Comparison of ENCODE assay signal across 15 cellular contexts in the genomic region with DNA sequence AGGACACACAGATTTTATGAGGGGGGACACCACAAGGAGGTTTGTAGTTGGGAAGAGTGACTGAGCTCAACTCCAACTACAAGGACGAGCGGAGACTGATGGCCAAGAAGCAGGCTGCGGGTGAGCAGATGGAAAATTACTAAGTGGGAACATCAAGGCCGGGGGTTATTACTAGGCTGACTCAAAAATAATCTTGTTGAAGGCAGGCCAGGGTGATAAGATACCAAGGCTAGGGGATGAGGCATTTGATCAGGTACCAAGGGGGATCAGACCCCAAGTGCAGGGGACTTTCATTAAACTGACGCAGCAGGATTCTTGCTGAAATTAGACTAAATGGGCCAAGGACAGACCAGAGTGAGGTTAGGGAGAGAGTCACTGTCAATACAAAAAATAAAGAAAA.
DNase-seq lines count a peak whose midpoint lies in the region; ATAC-seq and TF ChIP-seq lines count a peak whose summit lies in the region.
"Had no signal": no experiment of that assay in that cellular context is flagged by ENCODE, and none has a peak within 500 bp of the region (broad histone marks: within the 10 kb centered on the region; RNA-seq: fewer than 3 reads in every experiment).

No MANE protein-coding gene starts in this region.

- no peaks in the 10 kb centered on the region for H3K36me3 Mint-ChIP-seq in osteocyte (ENCODE audit: unreplicated experiment)
- H3K36me3 Mint-ChIP-seq in activated CD4-positive, alpha-beta T cell treated with anti-CD3 and anti-CD28 coated beads, Interleukin-2, amount 10 ng/mL, durations not matched to agents 7 days and 5 days (ENCODE audit: low read depth) = no peaks in the 10 kb centered on the region
- H3K36me3 Mint-ChIP-seq: CD14-positive monocyte; CD8-positive, alpha-beta T cell had no signal

- ATAC-seq in GM18517 (IDR thresholded peaks at IDR 0.05; ENCODE audit: unreplicated experiment) (no peak), GM18511 (IDR thresholded peaks at IDR 0.05; ENCODE audit: unreplicated experiment) (no peak)
- ATAC-seq: CD8-positive, alpha-beta T cell had no signal

- H3K79me2 ChIP-seq in ACC112 (ENCODE audit: control insufficient read depth, insufficient read depth, low read length, unreplicated experiment) = no peaks in the 10 kb centered on the region

- H3K27ac Mint-ChIP-seq in osteocyte (ENCODE audit: unreplicated experiment) = peak overlapping the region; percentile 72
- H3K27ac Mint-ChIP-seq in activated CD4-positive, alpha-beta T cell treated with anti-CD3 and anti-CD28 coated beads, Interleukin-2, amount 10 ng/mL, durations not matched to agents 7 days and 5 days = no peak overlapping the region
- H3K27ac Mint-ChIP-seq: CD8-positive, alpha-beta T cell had no signal

- H3K27me3 Mint-ChIP-seq in osteocyte (ENCODE audit: unreplicated experiment) = no peaks in the 10 kb centered on the region
- no peaks in the 10 kb centered on the region for H3K27me3 Mint-ChIP-seq in activated CD4-positive, alpha-beta T cell treated with anti-CD3 and anti-CD28 coated beads, Interleukin-2, amount 10 ng/mL, durations not matched to agents 7 days and 5 days

- H3K36me3 ChIP-seq in ACC112 (ENCODE audit: insufficient read depth, low read length) (no peaks in the 10 kb centered on the region), adrenal gland (replicated peaks in 1 of 2) (no peaks in the 10 kb centered on the region), esophagus muscularis mucosa (no peaks in the 10 kb centered on the region)

- intact Hi-C loops in adrenal gland (cut with DNase I) (no loop called here), esophagus muscularis mucosa (cut with DNase I) (no loop called here)

- H3K27ac ChIP-seq in ACC112 (ENCODE audit: low read depth, low read length) (peak overlapping the region; percentile 97), adrenal gland (peak overlapping the region in 4 of 5 donors; percentile 51 to 93 (median 70)), esophagus muscularis mucosa (replicated peaks in 1 of 4) (no peak overlapping the region)

- H3K4me1 ChIP-seq in ACC112 (ENCODE audit: control insufficient read depth, insufficient read depth, low read length, unreplicated experiment) (peaks cover 26% of the 10 kb centered on the region), adrenal gland (replicated peaks in 1 of 2) (peaks cover 13 to 27% of the 10 kb centered on the region in 2 donors), esophagus muscularis mucosa (no peaks in the 10 kb centered on the region)

- TF ChIP-seq POLR2A in adrenal gland (IDR thresholded peaks at IDR 0.05) (peak in 1 of 2 donors; percentile 24), esophagus muscularis mucosa (IDR thresholded peaks at IDR 0.05; ENCODE audit: low read depth) (no peak)

- POLR2A ChIA-PET in activated CD4-positive, alpha-beta T cell treated with anti-CD3 and anti-CD28 coated beads, Interleukin-2, amount 10 ng/mL, durations not matched to agents 7 days and 5 days (lab: Charles Lee) = no interaction called here

- H3K9me3 ChIP-seq in adrenal gland (replicated peaks in 1 of 3) (no peaks in the 10 kb centered on the region), esophagus muscularis mucosa (no peaks in the 10 kb centered on the region)

- H3K27me3 ChIP-seq in ACC112 (ENCODE audit: insufficient read depth, low read length) = no peaks in the 10 kb centered on the region
- no peaks in the 10 kb centered on the region for H3K27me3 ChIP-seq in adrenal gland
- H3K27me3 ChIP-seq in esophagus muscularis mucosa = no peaks in the 10 kb centered on the region

- CTCF ChIA-PET in activated CD4-positive, alpha-beta T cell treated with anti-CD3 and anti-CD28 coated beads, Interleukin-2, amount 10 ng/mL, durations not matched to agents 7 days and 5 days (lab: Charles Lee) = no interaction called here

- no peak overlapping the region for H2AFZ ChIP-seq in ACC112 (ENCODE audit: low read length, unreplicated experiment)

- no peak overlapping the region for H3K4me3 Mint-ChIP-seq in osteocyte (ENCODE audit: unreplicated experiment)
- H3K4me3 Mint-ChIP-seq in activated CD4-positive, alpha-beta T cell treated with anti-CD3 and anti-CD28 coated beads, Interleukin-2, amount 10 ng/mL, durations not matched to agents 7 days and 5 days = no peak overlapping the region
- H3K4me3 Mint-ChIP-seq: CD14-positive monocyte; CD8-positive, alpha-beta T cell had no signal

- TF ChIP-seq CTCF in adrenal gland (IDR thresholded peaks at IDR 0.05) = no peak
- no peak for TF ChIP-seq CTCF in esophagus muscularis mucosa (IDR thresholded peaks at IDR 0.05)
- TF ChIP-seq CTCF in osteocyte (IDR thresholded peaks at IDR 0.05) = no peak

- WGBS in adrenal gland, 4 donors = 50 to 60% (median 54%) methylated on average over 5 of the region's 5 CpGs
- WGBS in esophagus muscularis mucosa = 90% methylated on average over 5 of the region's 5 CpGs

- DNase-seq in adrenal gland (peak; percentile 68 to 88 (median 76)), esophagus muscularis mucosa (ENCODE audit: extremely low spot score) (peak; percentile 26), osteocyte (ENCODE audit: extremely low spot score, unreplicated experiment) (no peak), NCI-H226 (no peak)
- DNase-seq in activated CD4-positive, alpha-beta T cell treated with anti-CD3 and anti-CD28 coated beads, Interleukin-2, amount 10 ng/mL, durations not matched to agents 7 days and 5 days = no peak
- DNase-seq: CD8-positive, alpha-beta T cell; COR-L47; DMS153; DND-41; GF-D8; H7 had no signal

- H3K9me3 Mint-ChIP-seq in osteocyte (ENCODE audit: unreplicated experiment) = no peaks in the 10 kb centered on the region
- H3K9me3 Mint-ChIP-seq in activated CD4-positive, alpha-beta T cell treated with anti-CD3 and anti-CD28 coated beads, Interleukin-2, amount 10 ng/mL, durations not matched to agents 7 days and 5 days = no peaks in the 10 kb centered on the region
- H3K9me3 Mint-ChIP-seq: CD8-positive, alpha-beta T cell had no signal

- peaks cover 36% of the 10 kb centered on the region for H3K4me1 Mint-ChIP-seq in osteocyte (ENCODE audit: unreplicated experiment)
- H3K4me1 Mint-ChIP-seq in activated CD4-positive, alpha-beta T cell treated with anti-CD3 and anti-CD28 coated beads, Interleukin-2, amount 10 ng/mL, durations not matched to agents 7 days and 5 days = no peaks in the 10 kb centered on the region
- H3K4me1 Mint-ChIP-seq: CD14-positive monocyte had no signal

- no peak for TF ChIP-seq EP300 in esophagus muscularis mucosa (IDR thresholded peaks at IDR 0.05)

- H3K4me3 ChIP-seq in ACC112 (ENCODE audit: low read depth, low read length) = peak overlapping the region; percentile 29
- peak overlapping the region in 1 of 4 donors; percentile 49 for H3K4me3 ChIP-seq in adrenal gland
- no peak overlapping the region for H3K4me3 ChIP-seq in esophagus muscularis mucosa

Comparison
In these comparisons a context has a peak if more than half of its experiments do, and no peak if none do; other contexts are left out.
1. H3K27ac ChIP-seq: peak in ACC112 (single experiment) and adrenal gland (4 of 5); none in esophagus muscularis mucosa (0 of 4).
2. DNase-seq: peak in adrenal gland (7 of 7) and esophagus muscularis mucosa (single experiment); none in osteocyte (single experiment), activated CD4-positive, alpha-beta T cell treated with anti-CD3 and anti-CD28 coated beads, Interleukin-2, amount 10 ng/mL, durations not matched to agents 7 days and 5 days (single experiment) and NCI-H226 (single experiment).